ENCODE assay signal across 11 cellular contexts in genomic region chr9:18490591-18491370, GRCh38. TPM values are rescaled to one million over a fixed set of nuclear protein-coding genes. Genes with fewer than 3 reads are reported as not detected.
DNase-seq lines count a peak whose midpoint lies in the region; ATAC-seq and TF ChIP-seq lines count a peak whose summit lies in the region.
"Had no signal": no experiment of that assay in that cellular context is flagged by ENCODE, and none has a peak within 500 bp of the region (broad histone marks: within the 10 kb centered on the region; RNA-seq: fewer than 3 reads in every experiment).

No MANE protein-coding gene starts in this region.

- DNase-seq in H4 (ENCODE audit: low spot score) (peak; percentile 97), T1000 (lab: John Stamatoyannopoulos, UW) (peak; percentile 68), foreskin keratinocyte (peak; percentile 97 to 99), gastrocnemius medialis (peak in 1 of 2 donors; percentile 18)
- no peak for DNase-seq in activated naive CD4-positive, alpha-beta T cell treated with anti-CD3 and anti-CD28 coated beads, Interleukin-2, amount 10 ng/mL, durations not matched to agents 7 days and 5 days
- DNase-seq in stimulated activated CD4-positive, alpha-beta T cell treated with anti-CD3 and anti-CD28 coated beads, Interleukin-12 subunit alpha, Interleukin-12 subunit beta, amount 100 ng/mL, for 4 hours, result no peak
- DNase-seq: activated CD4-positive, alpha-beta T cell treated with anti-CD3 and anti-CD28 coated beads for 48 hours; NCI-H526 treated with DMSO at 0.1 percent for 48 hours had no signal

- H3K4me1 ChIP-seq in foreskin keratinocyte, result peaks cover 46% of the 10 kb centered on the region
- no peaks in the 10 kb centered on the region for H3K4me1 ChIP-seq in gastrocnemius medialis

- no peaks in the 10 kb centered on the region for H3K9me3 Mint-ChIP-seq in activated naive CD4-positive, alpha-beta T cell treated with anti-CD3 and anti-CD28 coated beads, Interleukin-2, amount 10 ng/mL, durations not matched to agents 7 days and 5 days
- H3K9me3 Mint-ChIP-seq: dendritic cell treated with granulocyte-macrophage colony-stimulating factor and Interleukin-4, amounts not matched to agents 40 ng/mL and 50 ng/mL, for 4 days had no signal

- no peak overlapping the region for H3K27ac Mint-ChIP-seq in activated naive CD4-positive, alpha-beta T cell treated with anti-CD3 and anti-CD28 coated beads, Interleukin-2, amount 10 ng/mL, durations not matched to agents 7 days and 5 days
- H3K27ac Mint-ChIP-seq: dendritic cell treated with granulocyte-macrophage colony-stimulating factor and Interleukin-4, amounts not matched to agents 40 ng/mL and 50 ng/mL, for 4 days had no signal

- no peaks in the 10 kb centered on the region for H3K9me3 ChIP-seq in gastrocnemius medialis

- TF ChIP-seq CTCF in foreskin keratinocyte (conservative IDR thresholded peaks at IDR 0.05) (no peak), gastrocnemius medialis (IDR thresholded peaks at IDR 0.05 in 4 of 5, conservative IDR thresholded peaks at IDR 0.05 in 1 of 5) (no peak)

- CTCF ChIA-PET in activated naive CD4-positive, alpha-beta T cell treated with anti-CD3 and anti-CD28 coated beads, Interleukin-2, amount 10 ng/mL, durations not matched to agents 7 days and 5 days (lab: Charles Lee), result no interaction called here

- no peaks in the 10 kb centered on the region for H3K36me3 ChIP-seq in gastrocnemius medialis

- in situ Hi-C loops in gastrocnemius medialis (cut with MboI; ENCODE audit: low sequenced_read_pairs in 4 of 4), result no loop called here

- H3K27me3 ChIP-seq in foreskin keratinocyte (no peaks in the 10 kb centered on the region), gastrocnemius medialis (no peaks in the 10 kb centered on the region)

- peak overlapping the region; percentile 40 for H3K27ac ChIP-seq in foreskin keratinocyte
- H3K27ac ChIP-seq in gastrocnemius medialis, result no peak overlapping the region

- peak; percentile 95 for ATAC-seq in foreskin keratinocyte
- peak; percentile 36 to 58 for ATAC-seq in gastrocnemius medialis
- ATAC-seq in HG02678 (IDR thresholded peaks at IDR 0.05; ENCODE audit: unreplicated experiment), result no peak
- ATAC-seq in GM18861 (IDR thresholded peaks at IDR 0.05; ENCODE audit: unreplicated experiment), result no peak

- no peak for TF ChIP-seq POLR2A in gastrocnemius medialis (IDR thresholded peaks at IDR 0.05)

- no peaks in the 10 kb centered on the region for H3K4me1 Mint-ChIP-seq in activated naive CD4-positive, alpha-beta T cell treated with anti-CD3 and anti-CD28 coated beads, Interleukin-2, amount 10 ng/mL, durations not matched to agents 7 days and 5 days

- H3K4me3 ChIP-seq in gastrocnemius medialis, result no peak overlapping the region

- H3K36me3 Mint-ChIP-seq in activated naive CD4-positive, alpha-beta T cell treated with anti-CD3 and anti-CD28 coated beads, Interleukin-2, amount 10 ng/mL, durations not matched to agents 7 days and 5 days, result no peaks in the 10 kb centered on the region

- intact Hi-C loops in gastrocnemius medialis (cut with DNase I; ENCODE audit: low total_unique reads), result no loop called here

- no peaks in the 10 kb centered on the region for H3K27me3 Mint-ChIP-seq in activated naive CD4-positive, alpha-beta T cell treated with anti-CD3 and anti-CD28 coated beads, Interleukin-2, amount 10 ng/mL, durations not matched to agents 7 days and 5 days
- H3K27me3 Mint-ChIP-seq: dendritic cell treated with granulocyte-macrophage colony-stimulating factor and Interleukin-4, amounts not matched to agents 40 ng/mL and 50 ng/mL, for 4 days had no signal

- H3K4me3 Mint-ChIP-seq in activated naive CD4-positive, alpha-beta T cell treated with anti-CD3 and anti-CD28 coated beads, Interleukin-2, amount 10 ng/mL, durations not matched to agents 7 days and 5 days, result no peak overlapping the region
- H3K4me3 Mint-ChIP-seq: dendritic cell treated with granulocyte-macrophage colony-stimulating factor and Interleukin-4, amounts not matched to agents 40 ng/mL and 50 ng/mL, for 4 days had no signal

RNA-seq across cellular contexts. Expression of gene ADAMTSL1, which starts 16.8 kb away (rescaled TPM):
- total RNA-seq in H4 (2014; rRNA removed; shearing (Covaris generic)), result 11.7 and 25.5 TPM in 2 replicates
- 0.44 and 3.7 TPM in 2 replicates for total RNA-seq in foreskin keratinocyte
- 0.22 and 1.7 TPM in 2 replicates for polyA plus RNA-seq in foreskin keratinocyte
- under 1 TPM; 0.05 to 0.58 (median 0.28) TPM for total RNA-seq in gastrocnemius medialis

Comparison
In these comparisons a context has a peak if more than half of its experiments do, and no peak if none do; other contexts are left out.
1. DNase-seq: peak in H4 (single experiment), T1000 (single experiment) and foreskin keratinocyte (2 of 2); none in activated naive CD4-positive, alpha-beta T cell treated with anti-CD3 and anti-CD28 coated beads, Interleukin-2, amount 10 ng/mL, durations not matched to agents 7 days and 5 days (single experiment) and stimulated activated CD4-positive, alpha-beta T cell treated with anti-CD3 and anti-CD28 coated beads, Interleukin-12 subunit alpha, Interleukin-12 subunit beta, amount 100 ng/mL, for 4 hours (single experiment).
2. ATAC-seq: peak in foreskin keratinocyte (single experiment) and gastrocnemius medialis (2 of 2); none in HG02678 (single experiment) and GM18861 (single experiment).